ENCODE assay signal across 1 cellular context in genomic region chr5:143542798-143543144, GRCh38.
TF ChIP-seq lines count a peak whose summit lies in the region.

No MANE protein-coding gene starts in this region.

TF ChIP-seq in SK-N-SH, 30 proteins besides CTCF, POLR2A, EP300 and RAD21 (continued from another document):
- TF ChIP-seq, protein P1, sequence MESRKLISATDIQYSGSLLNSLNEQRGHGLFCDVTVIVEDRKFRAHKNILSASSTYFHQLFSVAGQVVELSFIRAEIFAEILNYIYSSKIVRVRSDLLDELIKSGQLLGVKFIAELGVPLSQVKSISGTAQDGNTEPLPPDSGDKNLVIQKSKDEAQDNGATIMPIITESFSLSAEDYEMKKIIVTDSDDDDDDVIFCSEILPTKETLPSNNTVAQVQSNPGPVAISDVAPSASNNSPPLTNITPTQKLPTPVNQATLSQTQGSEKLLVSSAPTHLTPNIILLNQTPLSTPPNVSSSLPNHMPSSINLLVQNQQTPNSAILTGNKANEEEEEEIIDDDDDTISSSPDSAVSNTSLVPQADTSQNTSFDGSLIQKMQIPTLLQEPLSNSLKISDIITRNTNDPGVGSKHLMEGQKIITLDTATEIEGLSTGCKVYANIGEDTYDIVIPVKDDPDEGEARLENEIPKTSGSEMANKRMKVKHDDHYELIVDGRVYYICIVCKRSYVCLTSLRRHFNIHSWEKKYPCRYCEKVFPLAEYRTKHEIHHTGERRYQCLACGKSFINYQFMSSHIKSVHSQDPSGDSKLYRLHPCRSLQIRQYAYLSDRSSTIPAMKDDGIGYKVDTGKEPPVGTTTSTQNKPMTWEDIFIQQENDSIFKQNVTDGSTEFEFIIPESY (IDR thresholded peaks at IDR 0.05; ENCODE audit: borderline replicate concordance, low read depth), result no peak
- no peak for TF ChIP-seq TAF1 (IDR thresholded peaks at IDR 0.05; ENCODE audit: borderline replicate concordance, low read depth, low read length)
- TF ChIP-seq RXRA (IDR thresholded peaks at IDR 0.05; ENCODE audit: borderline replicate concordance, low read depth), result no peak
- no peak for TF ChIP-seq REST (IDR thresholded peaks at IDR 0.05; ENCODE audit: low read depth, low read length)
